ENCODE assay signal across 8 cellular contexts in the genomic region with DNA sequence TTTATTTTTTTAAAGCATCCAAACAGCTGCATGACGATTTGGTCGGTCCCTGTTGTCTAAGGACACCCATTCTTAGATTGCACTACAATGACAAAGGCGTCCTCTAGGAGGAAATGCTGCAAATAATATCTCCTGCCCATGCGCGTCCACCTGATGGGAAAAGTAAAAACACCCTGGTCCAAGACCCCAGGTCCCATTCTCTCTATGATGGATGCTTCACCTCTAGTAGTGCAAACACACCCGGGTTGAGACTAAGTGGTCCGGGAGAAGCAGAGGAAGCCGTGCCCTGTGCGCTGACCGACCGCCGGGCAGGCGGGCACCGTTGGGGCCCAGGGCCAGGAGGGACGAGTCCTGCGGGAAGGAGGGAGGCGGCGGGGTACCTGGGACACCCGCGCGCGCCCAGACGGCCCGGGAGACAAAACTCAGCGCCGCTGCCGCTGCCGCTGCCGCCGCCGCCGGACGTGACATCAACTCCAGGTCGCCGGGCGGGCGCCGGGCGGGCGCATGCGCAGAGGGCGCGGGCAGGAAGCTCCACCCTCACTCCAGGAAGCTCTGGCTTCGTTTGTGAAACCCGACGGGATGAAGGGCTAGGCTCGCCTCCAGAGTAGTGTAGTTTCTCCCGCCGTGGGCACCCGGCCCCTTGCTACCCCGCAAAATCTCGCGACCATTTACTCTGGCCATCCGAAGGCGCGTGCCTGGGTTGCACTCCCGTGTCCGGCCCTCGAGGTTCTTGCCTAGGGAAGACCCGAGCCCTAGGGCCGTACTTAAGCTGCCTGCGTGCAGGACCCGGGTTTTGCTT. TPM values are rescaled to one million over a fixed set of nuclear protein-coding genes. Genes with fewer than 3 reads are reported as not detected.
A peak's percentile ranks its signal among the peaks of the same experiment; 100 is the strongest.
DNase-seq lines count a peak whose midpoint lies in the region; ATAC-seq and TF ChIP-seq lines count a peak whose summit lies in the region.

A gene (minus strand): TSS at position 462 of the 799 bp plus-strand sequence. CDS start 1,639 bp downstream, outside the sequence.

- DNase-seq in DMS153 (lab: John Stamatoyannopoulos, UW) (peak; percentile 71), OCI-M1 (lab: John Stamatoyannopoulos, UW) (peak; percentile 96), activated T-cell treated with anti-CD3 and anti-CD28 coated beads for 48 hours (ENCODE audit: low read depth) (peak; percentile 94), epithelial cell of proximal tubule (ENCODE audit: low read depth) (peak; percentile 37)
- DNase-seq in stimulated activated CD8-positive, alpha-beta memory T cell treated with anti-CD3 and anti-CD28 coated beads, Interleukin-4, amount 100 ng/mL, for 48 hours, result peak; percentile 94

- H3K4me1 Mint-ChIP-seq in IgD-negative memory B cell, result peaks cover 12 to 25% (median 17%) of the 10 kb centered on the region in 3 donors

- peak; percentile 7 for TF ChIP-seq CTCF in epithelial cell of proximal tubule (conservative IDR thresholded peaks at IDR 0.05; ENCODE audit: low read depth, low read length)

- peak within 1 kb of the TSS; percentile 95 to 99 (median 98) for H3K4me3 Mint-ChIP-seq in IgD-negative memory B cell

- H3K9ac ChIP-seq in mucosa of rectum (ENCODE audit: low read depth in 1 of 2, low read length in 2 of 2), result peak within 1 kb of the TSS; percentile 94 to 98

- peaks cover 0 to 7% of the 10 kb centered on the region in 2 donors for H3K4me1 ChIP-seq in mucosa of rectum (ENCODE audit: control insufficient read depth in 2 of 2, insufficient read depth in 2 of 2, low read length in 2 of 2)

- H3K36me3 Mint-ChIP-seq in IgD-negative memory B cell, result peaks cover 5% of the 10 kb centered on the region

- no peaks in the 10 kb centered on the region for H3K27me3 ChIP-seq in mucosa of rectum (ENCODE audit: control insufficient read depth in 2 of 2, insufficient read depth in 2 of 2, low read length in 2 of 2)

- ATAC-seq in GM21529 (IDR thresholded peaks at IDR 0.05; ENCODE audit: unreplicated experiment), result peak; percentile 88

- H3K9me3 Mint-ChIP-seq in IgD-negative memory B cell, result no peaks in the 10 kb centered on the region

- H3K9me3 ChIP-seq in mucosa of rectum (ENCODE audit: control insufficient read depth in 2 of 2, low read length in 2 of 2), result no peaks in the 10 kb centered on the region

- H3K27me3 Mint-ChIP-seq in IgD-negative memory B cell, result no peaks in the 10 kb centered on the region

- peak within 1 kb of the TSS; percentile 99 for H3K4me3 ChIP-seq in epithelial cell of proximal tubule (ENCODE audit: low read depth, low read length)
- peak within 1 kb of the TSS; percentile 97 for H3K4me3 ChIP-seq in mucosa of rectum (ENCODE audit: low read length in 2 of 2)

- peaks cover 0 to 11% of the 10 kb centered on the region in 2 donors for H3K36me3 ChIP-seq in mucosa of rectum (ENCODE audit: control insufficient read depth in 2 of 2, insufficient read depth in 2 of 2, low read length in 2 of 2)

- peak within 1 kb of the TSS; percentile 95 to 98 for H3K27ac ChIP-seq in mucosa of rectum (ENCODE audit: low read depth in 2 of 2, low read length in 2 of 2)

- peak within 1 kb of the TSS; percentile 95 to 98 (median 95) for H3K27ac Mint-ChIP-seq in IgD-negative memory B cell

RNA-seq across cellular contexts. Expression of the gene that starts here (rescaled TPM):
- polyA plus RNA-seq in IgD-negative memory B cell, result 15.7 TPM
- 17.1 and 20.3 TPM in 2 replicates for total RNA-seq in epithelial cell of proximal tubule

Comparison
In these comparisons a context has a peak if more than half of its experiments do, and no peak if none do; other contexts are left out.
1. Peak in every context shown above with its lines: DNase-seq, ATAC-seq, H3K4me3 ChIP-seq and H3K27ac ChIP-seq.
2. DNase-seq: peak in every context shown above with its lines; median percentile 96 in OCI-M1; 94 in activated T-cell treated with anti-CD3 and anti-CD28 coated beads for 48 hours; 94 in stimulated activated CD8-positive, alpha-beta memory T cell treated with anti-CD3 and anti-CD28 coated beads, Interleukin-4, amount 100 ng/mL, for 48 hours; 71 in DMS153; 37 in epithelial cell of proximal tubule.